In genomic region chr2:223019987-223020717, GRCh38 we compare ENCODE assay signal across 17 cellular contexts. TPM values are rescaled to one million over a fixed set of nuclear protein-coding genes. Genes with fewer than 3 reads are reported as not detected.
DNase-seq lines count a peak whose midpoint lies in the region; ATAC-seq and TF ChIP-seq lines count a peak whose summit lies in the region.
"Had no signal": no experiment of that assay in that cellular context is flagged by ENCODE, and none has a peak within 500 bp of the region (broad histone marks: within the 10 kb centered on the region; RNA-seq: fewer than 3 reads in every experiment).

No MANE protein-coding gene starts in this region.

- WGBS in smooth muscle cell (ENCODE audit: low lambda C conversion rate): 92% methylated on average over 7 of the region's 7 CpGs

- TF ChIP-seq CTCF in GM23338 (conservative IDR thresholded peaks at IDR 0.05; ENCODE audit: low read depth in 2 of 2): peak; percentile 26 to 52; a peak in 3 of 4 replicates
- TF ChIP-seq CTCF in smooth muscle cell (IDR thresholded peaks at IDR 0.05; ENCODE audit: borderline replicate concordance, insufficient read depth, poor library complexity, severe bottlenecking): no peak

- H3K27me3 ChIP-seq in GM23338 (ENCODE audit: insufficient read depth) (no peaks in the 10 kb centered on the region), smooth muscle cell (ENCODE audit: low read depth) (no peaks in the 10 kb centered on the region)
- H3K27me3 ChIP-seq: body of pancreas had no signal

- H3K9ac ChIP-seq in smooth muscle cell (ENCODE audit: low read depth): no peak overlapping the region

- H3K4me3 Mint-ChIP-seq in GM23338: no peak overlapping the region
- H3K4me3 Mint-ChIP-seq in stimulated activated naive B cell treated with anti-CD40 and anti-IgM and Interleukin-4, amounts not matched to agents 10 μg/mL and 1 μg/mL and 100 μg/mL, for 72 hours: no peak overlapping the region
- H3K4me3 Mint-ChIP-seq: activated naive CD4-positive, alpha-beta T cell treated with anti-CD3 and anti-CD28 coated beads, Interleukin-2, amount 10 ng/mL, durations not matched to agents 7 days and 5 days; naive thymus-derived CD8-positive, alpha-beta T cell; T-cell had no signal

- no peaks in the 10 kb centered on the region for H4K20me1 ChIP-seq in GM23338 (replicated peaks; ENCODE audit: insufficient read depth)
- H4K20me1 ChIP-seq in smooth muscle cell (ENCODE audit: low read depth): no peaks in the 10 kb centered on the region

- H3K4me3 ChIP-seq in GM23338 (no peak overlapping the region), smooth muscle cell (no peak overlapping the region)
- H3K4me3 ChIP-seq: body of pancreas, psoas muscle had no signal

- H3K27me3 Mint-ChIP-seq in GM23338 (ENCODE audit: insufficient read depth, low read depth, poor library complexity): peaks cover 2% of the 10 kb centered on the region
- peaks cover 0 to 6% of the 10 kb centered on the region in 2 donors for H3K27me3 Mint-ChIP-seq in stimulated activated naive B cell treated with anti-CD40 and anti-IgM and Interleukin-4, amounts not matched to agents 10 μg/mL and 1 μg/mL and 100 μg/mL, for 72 hours
- H3K27me3 Mint-ChIP-seq: activated naive CD4-positive, alpha-beta T cell treated with anti-CD3 and anti-CD28 coated beads, Interleukin-2, amount 10 ng/mL, durations not matched to agents 7 days and 5 days; T-cell had no signal

- H3K4me2 ChIP-seq in GM23338 (no peak overlapping the region), smooth muscle cell (no peak overlapping the region)

- peak; percentile 78 for ATAC-seq in GM18870 (IDR thresholded peaks at IDR 0.05; ENCODE audit: unreplicated experiment)
- no peak for ATAC-seq in GM23338
- peak; percentile 99 for ATAC-seq in HG03342 (IDR thresholded peaks at IDR 0.05; ENCODE audit: unreplicated experiment)
- no peak for ATAC-seq in stimulated activated naive B cell treated with anti-CD40 and anti-IgM and Interleukin-4, amounts not matched to agents 10 μg/mL and 1 μg/mL and 100 μg/mL, for 72 hours (replicated peaks)
- ATAC-seq: naive thymus-derived CD8-positive, alpha-beta T cell; psoas muscle; T-cell had no signal

- H3K27ac ChIP-seq in GM23338 (ENCODE audit: low read depth): no peak overlapping the region
- no peak overlapping the region for H3K27ac ChIP-seq in smooth muscle cell (ENCODE audit: low read depth)
- H3K27ac ChIP-seq: psoas muscle had no signal

- H3K4me1 ChIP-seq in GM23338 (ENCODE audit: insufficient read depth) (no peaks in the 10 kb centered on the region; the same call in 1 of the 2 replicates), smooth muscle cell (ENCODE audit: low read depth) (no peaks in the 10 kb centered on the region)
- H3K4me1 ChIP-seq: psoas muscle had no signal

- H3K9me3 Mint-ChIP-seq in GM23338: peaks cover 8% of the 10 kb centered on the region
- peaks cover 4 to 10% of the 10 kb centered on the region in 2 donors for H3K9me3 Mint-ChIP-seq in stimulated activated naive B cell treated with anti-CD40 and anti-IgM and Interleukin-4, amounts not matched to agents 10 μg/mL and 1 μg/mL and 100 μg/mL, for 72 hours
- H3K9me3 Mint-ChIP-seq: activated naive CD4-positive, alpha-beta T cell treated with anti-CD3 and anti-CD28 coated beads, Interleukin-2, amount 10 ng/mL, durations not matched to agents 7 days and 5 days had no signal

- H2AFZ ChIP-seq in GM23338 (no peak overlapping the region), smooth muscle cell (ENCODE audit: low read depth) (peak overlapping the region; percentile 59)

- H3K36me3 Mint-ChIP-seq in GM23338 (ENCODE audit: low read depth): peaks cover 14% of the 10 kb centered on the region
- no peaks in the 10 kb centered on the region for H3K36me3 Mint-ChIP-seq in stimulated activated naive B cell treated with anti-CD40 and anti-IgM and Interleukin-4, amounts not matched to agents 10 μg/mL and 1 μg/mL and 100 μg/mL, for 72 hours
- H3K36me3 Mint-ChIP-seq: activated naive CD4-positive, alpha-beta T cell treated with anti-CD3 and anti-CD28 coated beads, Interleukin-2, amount 10 ng/mL, durations not matched to agents 7 days and 5 days; naive thymus-derived CD8-positive, alpha-beta T cell; T-cell had no signal

- H3K9me2 ChIP-seq in GM23338 (ENCODE audit: insufficient read depth): 0 out of 2 replicates have a peak, but pooled peaks cover 6% of the 10 kb centered on the region

- H3K36me3 ChIP-seq in GM23338 (ENCODE audit: insufficient read depth) (no peaks in the 10 kb centered on the region), smooth muscle cell (ENCODE audit: low read depth) (no peaks in the 10 kb centered on the region)

- H3F3A ChIP-seq in GM23338 (replicated peaks; ENCODE audit: low read depth) (no peaks in the 10 kb centered on the region), smooth muscle cell (ENCODE audit: low read depth) (peaks cover 3% of the 10 kb centered on the region)

- DNase-seq in GM23338 (ENCODE audit: low spot score) (no peak), smooth muscle cell (lab: John Stamatoyannopoulos, UW; ENCODE audit: unreplicated experiment) (no peak), midbrain (lab: John Stamatoyannopoulos, UW) (no peak), NCI-H1048 (lab: John Stamatoyannopoulos, UW) (no peak)
- no peak for DNase-seq in stimulated activated naive B cell treated with anti-CD40 and anti-IgM and Interleukin-4, amounts not matched to agents 10 μg/mL and 1 μg/mL and 100 μg/mL, for 72 hours
- DNase-seq: activated CD8-positive, alpha-beta memory T cell treated with anti-CD3 and anti-CD28 coated beads, Interleukin-2, amount 50 U/mL, for 4 hours; activated naive CD4-positive, alpha-beta T cell treated with anti-CD3 and anti-CD28 coated beads, Interleukin-2, amount 10 ng/mL, durations not matched to agents 7 days and 5 days; DMS153; naive thymus-derived CD8-positive, alpha-beta T cell; NCI-H187; NCI-H526 treated with DMSO at 0.1 percent for 48 hours; psoas muscle; RPMI8226; T-cell had no signal

- H3K79me2 ChIP-seq in GM23338 (replicated peaks; ENCODE audit: insufficient read depth) (no peaks in the 10 kb centered on the region), smooth muscle cell (ENCODE audit: low read depth) (no peaks in the 10 kb centered on the region)

- no peak overlapping the region for H3K27ac Mint-ChIP-seq in GM23338
- no peak overlapping the region for H3K27ac Mint-ChIP-seq in stimulated activated naive B cell treated with anti-CD40 and anti-IgM and Interleukin-4, amounts not matched to agents 10 μg/mL and 1 μg/mL and 100 μg/mL, for 72 hours
- H3K27ac Mint-ChIP-seq: activated naive CD4-positive, alpha-beta T cell treated with anti-CD3 and anti-CD28 coated beads, Interleukin-2, amount 10 ng/mL, durations not matched to agents 7 days and 5 days; T-cell had no signal

- peaks cover 9% of the 10 kb centered on the region for H3K4me1 Mint-ChIP-seq in GM23338
- no peaks in the 10 kb centered on the region for H3K4me1 Mint-ChIP-seq in stimulated activated naive B cell treated with anti-CD40 and anti-IgM and Interleukin-4, amounts not matched to agents 10 μg/mL and 1 μg/mL and 100 μg/mL, for 72 hours
- H3K4me1 Mint-ChIP-seq: activated naive CD4-positive, alpha-beta T cell treated with anti-CD3 and anti-CD28 coated beads, Interleukin-2, amount 10 ng/mL, durations not matched to agents 7 days and 5 days; naive thymus-derived CD8-positive, alpha-beta T cell; T-cell had no signal

- no peaks in the 10 kb centered on the region for H3K9me3 ChIP-seq in smooth muscle cell (replicated peaks; ENCODE audit: low read depth)
- H3K9me3 ChIP-seq: body of pancreas, psoas muscle had no signal

TF ChIP-seq in GM23338, 12 proteins besides CTCF, POLR2A, EP300 and RAD21 (continues in another document):
- TF ChIP-seq EZH2phosphoT487 (IDR thresholded peaks at IDR 0.05; ENCODE audit: unreplicated experiment): no peak
- TF ChIP-seq EZH2 (IDR thresholded peaks at IDR 0.05; ENCODE audit: low read depth, unreplicated experiment): no peak
- no peak for TF ChIP-seq POLR2AphosphoS5 (IDR thresholded peaks at IDR 0.05; ENCODE audit: low read depth)
- no peak for TF ChIP-seq STAT1 (IDR thresholded peaks at IDR 0.05; ENCODE audit: unreplicated experiment)
- no peak for TF ChIP-seq NANOG (IDR thresholded peaks at IDR 0.05; ENCODE audit: borderline replicate concordance)
- TF ChIP-seq ZNF331 (CRISPR knock-in tag; IDR thresholded peaks at IDR 0.05; ENCODE audit: low read depth): no peak

RNA-seq across cellular contexts. Expression of gene KCNE4, which starts 31.8 kb away (rescaled TPM):
- not detected in 2 replicates for total RNA-seq in GM23338 (2014; rRNA removed; shearing (Covaris generic))
- polyA plus RNA-seq in GM23338 (2016; fragmentation: Nextera tagmentation; extraction: Ambion mirVana): not detected in 2 replicates
- total RNA-seq in smooth muscle cell: 36.7 and 52.8 TPM in 2 replicates
- polyA plus RNA-seq in smooth muscle cell: 39.6 and 67.5 TPM in 2 replicates
- total RNA-seq: naive thymus-derived CD8-positive, alpha-beta T cell; T-cell had no signal
- polyA plus RNA-seq: naive thymus-derived CD8-positive, alpha-beta T cell had no signal

Comparison
In these comparisons a context has a peak if more than half of its experiments do, and no peak if none do; other contexts are left out.
1. ATAC-seq: peak in GM18870 (single experiment) and HG03342 (single experiment); none in GM23338 (single experiment) and stimulated activated naive B cell treated with anti-CD40 and anti-IgM and Interleukin-4, amounts not matched to agents 10 μg/mL and 1 μg/mL and 100 μg/mL, for 72 hours (0 of 2).
2. RNA of gene KCNE4, which starts 31.8 kb away (total RNA-seq): 36.7 to 52.8 TPM in smooth muscle cell; not detected in GM23338; every median in the first group is over 10 times any median in the second.